Comparison of ENCODE assay signal across 8 cellular contexts in the genomic region with DNA sequence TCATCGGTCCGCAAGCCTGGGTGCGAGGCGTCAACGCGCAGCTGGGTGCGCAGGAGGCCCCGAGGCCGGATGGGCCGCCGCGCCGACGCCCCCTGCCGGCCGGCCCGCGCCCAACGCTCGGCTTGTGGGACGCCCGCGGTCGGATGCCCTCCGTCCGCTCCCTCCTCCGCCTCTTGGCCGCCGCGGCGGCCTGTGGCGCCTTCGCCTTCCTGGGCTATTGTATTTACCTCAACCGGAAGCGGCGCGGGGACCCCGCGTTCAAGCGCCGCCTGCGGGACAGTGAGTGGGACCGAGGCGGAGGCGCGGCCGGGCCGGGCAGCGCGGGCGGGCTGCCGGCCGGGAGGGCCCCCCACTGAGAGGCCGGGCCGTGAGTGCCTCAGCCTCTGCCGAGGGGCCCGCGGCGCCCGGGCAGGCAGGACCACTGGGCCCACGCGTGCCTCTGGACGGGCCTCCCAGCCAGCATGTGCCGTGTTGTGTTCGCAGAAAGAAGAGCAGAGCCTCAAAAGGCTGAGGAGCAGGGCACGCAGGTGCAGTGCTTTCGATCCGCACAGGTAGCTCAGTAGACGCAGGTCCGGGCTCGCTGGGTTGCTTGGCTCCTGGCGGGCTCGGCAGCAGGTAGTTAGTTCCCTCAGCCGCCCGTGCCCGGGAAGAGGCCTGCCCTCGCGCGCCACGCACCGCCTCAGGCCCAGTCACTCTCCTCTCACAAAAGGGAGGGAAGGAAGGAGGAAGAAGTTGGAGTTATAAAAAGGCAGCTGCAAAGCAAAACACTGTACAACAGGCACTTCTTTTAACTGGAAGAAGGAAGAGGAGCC. TPM values are rescaled to one million over a fixed set of nuclear protein-coding genes. Genes with fewer than 3 reads are reported as not detected.
DNase-seq lines count a peak whose midpoint lies in the region; ATAC-seq, FAIRE-seq and TF ChIP-seq lines count a peak whose summit lies in the region.

A gene (plus strand): TSS at position 116 of the 812 bp plus-strand sequence. CDS start 28 bp downstream, at position 144.

- ATAC-seq in GM21360 (IDR thresholded peaks at IDR 0.05; ENCODE audit: unreplicated experiment), result peak; percentile 88
- ATAC-seq in RWPE2 (ENCODE audit: low read depth), result peak; percentile 79
- ATAC-seq in activated naive CD4-positive, alpha-beta T cell treated with anti-CD3 and anti-CD28 coated beads, Interleukin-2, amount 50 U/mL, for 72 hours, result peak; percentile 89 to 95
- peak; percentile 89 to 94 (median 92) for ATAC-seq in pancreas

- H3K36me3 ChIP-seq in RWPE2 (ENCODE audit: low read depth), result no peaks in the 10 kb centered on the region
- H3K36me3 ChIP-seq in pancreas, result no peaks in the 10 kb centered on the region
- H3K36me3 ChIP-seq in tibial artery, result no peaks in the 10 kb centered on the region

- H3K9me3 ChIP-seq in RWPE2 (ENCODE audit: severe bottlenecking) (no peaks in the 10 kb centered on the region), pancreas (no peaks in the 10 kb centered on the region), tibial artery (no peaks in the 10 kb centered on the region)

- H3K27ac ChIP-seq in RWPE2 (ENCODE audit: poor library complexity, severe bottlenecking), result no peak within 1 kb of the TSS
- H3K27ac ChIP-seq in pancreas, result peak within 1 kb of the TSS; percentile 76 to 84 (median 82)
- peak within 1 kb of the TSS; percentile 68 to 76 for H3K27ac ChIP-seq in tibial artery

- intact Hi-C loops in head of caudate nucleus (cut with DNase I) (no loop called here), pancreas (cut with DNase I) (no loop called here), tibial artery (cut with DNase I; ENCODE audit: low total_unique reads) (no loop called here)

- peak within 1 kb of the TSS; percentile 36 for H3K4me3 ChIP-seq in RWPE2 (ENCODE audit: severe bottlenecking)
- H3K4me3 ChIP-seq in pancreas, result peak within 1 kb of the TSS; percentile 53 to 67 (median 60)
- peak within 1 kb of the TSS; percentile 61 to 75 for H3K4me3 ChIP-seq in tibial artery

- H3K27ac Mint-ChIP-seq in activated naive CD4-positive, alpha-beta T cell treated with anti-CD3 and anti-CD28 coated beads, Interleukin-2, amount 50 U/mL, for 72 hours, result peak within 1 kb of the TSS in 1 of 2 donors; percentile 39

- H3K9me3 Mint-ChIP-seq in activated naive CD4-positive, alpha-beta T cell treated with anti-CD3 and anti-CD28 coated beads, Interleukin-2, amount 50 U/mL, for 72 hours, result no peaks in the 10 kb centered on the region

- H3K4me1 ChIP-seq in RWPE2 (ENCODE audit: insufficient read depth, poor library complexity, severe bottlenecking), result no peaks in the 10 kb centered on the region
- peaks cover 0 to 6% (median 0%) of the 10 kb centered on the region in 3 donors for H3K4me1 ChIP-seq in pancreas
- H3K4me1 ChIP-seq in tibial artery, result peaks cover 0 to 10% (median 3%) of the 10 kb centered on the region in 4 donors

- DNase-seq in DMS153 treated with DMSO at 0.1 percent for 48 hours (lab: John Stamatoyannopoulos, UW; ENCODE audit: unreplicated experiment) (peak; percentile 40), HT-29 (ENCODE audit: low spot score) (peak; percentile 72), RWPE2 (ENCODE audit: low spot score) (peak; percentile 77), head of caudate nucleus (peak in 41 of 42 donors; percentile 14 to 79 (median 55)), pancreas (peak; percentile 63 to 91 (median 78)), tibial artery (peak; percentile 48 to 75)
- DNase-seq in activated naive CD4-positive, alpha-beta T cell treated with anti-CD3 and anti-CD28 coated beads, Interleukin-2, amount 50 U/mL, for 72 hours (ENCODE audit: low spot score in 2 of 2), result peak; percentile 81 to 82

- WGBS in pancreas, 2 donors, result 1 to 2% methylated on average over 75 to 81 of the region's 81 CpGs

- TF ChIP-seq CTCF in RWPE2 (IDR thresholded peaks at IDR 0.05; ENCODE audit: poor library complexity, severe bottlenecking) (peak; percentile 98), pancreas (IDR thresholded peaks at IDR 0.05) (peak; percentile 85 to 89 (median 86)), tibial artery (IDR thresholded peaks at IDR 0.05) (peak; percentile 82 to 85)

- H3K27me3 ChIP-seq in RWPE2 (ENCODE audit: insufficient read depth, poor library complexity, severe bottlenecking), result no peaks in the 10 kb centered on the region
- H3K27me3 ChIP-seq in pancreas, result no peaks in the 10 kb centered on the region
- H3K27me3 ChIP-seq in tibial artery, result no peaks in the 10 kb centered on the region

- no peak for FAIRE-seq in pancreas (lab: Jason Lieb, UNC)

- H3K36me3 Mint-ChIP-seq in activated naive CD4-positive, alpha-beta T cell treated with anti-CD3 and anti-CD28 coated beads, Interleukin-2, amount 50 U/mL, for 72 hours, result peaks cover 4 to 5% of the 10 kb centered on the region in 2 donors

RNA-seq across cellular contexts. Expression of the gene that starts here (rescaled TPM):
- total RNA-seq in HT-29 (2014; rRNA removed; shearing (Covaris generic)), result not detected in 2 replicates
- not detected for total RNA-seq in activated naive CD4-positive, alpha-beta T cell treated with anti-CD3 and anti-CD28 coated beads, Interleukin-2, amount 50 U/mL, for 72 hours
- total RNA-seq in pancreas, result under 1 TPM in 3 of 6 donors, not detected in 3; 0.25 to 0.51 (median 0.38) TPM
- polyA plus RNA-seq in pancreas, result not detected

Comparison
In these comparisons a context has a peak if more than half of its experiments do, and no peak if none do; other contexts are left out.
1. Peak in DNase-seq in HT-29; RNA of the gene not detected or under 1 TPM.
2. Peak in DNase-seq and ATAC-seq in activated naive CD4-positive, alpha-beta T cell treated with anti-CD3 and anti-CD28 coated beads, Interleukin-2, amount 50 U/mL, for 72 hours; RNA of the gene not detected or under 1 TPM.
3. Peak in DNase-seq, ATAC-seq, H3K4me3 ChIP-seq and H3K27ac ChIP-seq in pancreas; RNA of the gene not detected or under 1 TPM.